ENCODE assay signal across 8 cellular contexts in genomic region chr5:55176176-55176818, GRCh38. TPM values are rescaled to one million over a fixed set of nuclear protein-coding genes. Genes with fewer than 3 reads are reported as not detected.
A peak's percentile ranks its signal among the peaks of the same experiment; 100 is the strongest.
DNase-seq lines count a peak whose midpoint lies in the region; ATAC-seq and TF ChIP-seq lines count a peak whose summit lies in the region.

No MANE protein-coding gene starts in this region.

- H3K4me1 Mint-ChIP-seq in HFFc6 (ENCODE audit: low read depth) (peaks cover 39% of the 10 kb centered on the region), brain (peaks cover 41% of the 10 kb centered on the region)
- H3K4me1 Mint-ChIP-seq in stimulated activated naive CD8-positive, alpha-beta T cell treated with anti-CD3 and anti-CD28 coated beads, Interleukin-15, amount 100 ng/mL, for 72 hours, result peaks cover 34% of the 10 kb centered on the region

- H3K4me3 Mint-ChIP-seq in HFFc6, result peak overlapping the region; percentile 76
- peak overlapping the region; percentile 70 to 80 (median 77) for H3K4me3 Mint-ChIP-seq in brain
- peak overlapping the region; percentile 73 to 74 for H3K4me3 Mint-ChIP-seq in stimulated activated naive CD8-positive, alpha-beta T cell treated with anti-CD3 and anti-CD28 coated beads, Interleukin-15, amount 100 ng/mL, for 72 hours

- peaks cover 40% of the 10 kb centered on the region for H3K27me3 Mint-ChIP-seq in HFFc6 (ENCODE audit: insufficient read depth)
- H3K27me3 Mint-ChIP-seq in brain, result peaks cover 90% of the 10 kb centered on the region
- H3K27me3 Mint-ChIP-seq in stimulated activated naive CD8-positive, alpha-beta T cell treated with anti-CD3 and anti-CD28 coated beads, Interleukin-15, amount 100 ng/mL, for 72 hours, result peaks cover 83% of the 10 kb centered on the region

- DNase-seq in AG10803 (ENCODE audit: low read depth) (no peak), HFFc6 (no peak), OCI-M1 (lab: John Stamatoyannopoulos, UW) (peak; percentile 69), kidney epithelial cell (ENCODE audit: low read depth) (no peak), midbrain (lab: John Stamatoyannopoulos, UW) (no peak)
- DNase-seq in stimulated activated naive CD8-positive, alpha-beta T cell treated with anti-CD3 and anti-CD28 coated beads, Interleukin-15, amount 100 ng/mL, for 72 hours, result peak in 1 of 2 donors; percentile 15

- no peaks in the 10 kb centered on the region for H3K9me3 Mint-ChIP-seq in HFFc6
- peaks cover 0 to 6% (median 0%) of the 10 kb centered on the region in 5 experiments for H3K9me3 Mint-ChIP-seq in brain
- H3K9me3 Mint-ChIP-seq in stimulated activated naive CD8-positive, alpha-beta T cell treated with anti-CD3 and anti-CD28 coated beads, Interleukin-15, amount 100 ng/mL, for 72 hours, result no peaks in the 10 kb centered on the region

- peaks cover 15% of the 10 kb centered on the region for H3K27me3 ChIP-seq in kidney epithelial cell (ENCODE audit: control insufficient read depth, insufficient read depth, low read length)

- H3K4me3 ChIP-seq in AG10803 (ENCODE audit: low read length), result peak overlapping the region; percentile 40
- peak overlapping the region; percentile 14 for H3K4me3 ChIP-seq in kidney epithelial cell (ENCODE audit: low read depth, low read length)

- ATAC-seq in stimulated activated naive CD8-positive, alpha-beta T cell treated with anti-CD3 and anti-CD28 coated beads, Interleukin-15, amount 100 ng/mL, for 72 hours, result peak; percentile 36
- no peak for ATAC-seq in GM21423 (IDR thresholded peaks at IDR 0.05; ENCODE audit: unreplicated experiment)

- no peak overlapping the region for H3K27ac Mint-ChIP-seq in HFFc6
- H3K27ac Mint-ChIP-seq in brain, result no peak overlapping the region
- H3K27ac Mint-ChIP-seq in stimulated activated naive CD8-positive, alpha-beta T cell treated with anti-CD3 and anti-CD28 coated beads, Interleukin-15, amount 100 ng/mL, for 72 hours, result no peak overlapping the region

- H3K36me3 ChIP-seq in kidney epithelial cell (ENCODE audit: control insufficient read depth, insufficient read depth, low read length), result no peaks in the 10 kb centered on the region

- no peak for TF ChIP-seq CTCF in AG10803 (conservative IDR thresholded peaks at IDR 0.05; ENCODE audit: low read length)
- peak; percentile 45; the same call in 1 of the 2 replicates for TF ChIP-seq CTCF in HFFc6 (IDR thresholded peaks at IDR 0.05)
- TF ChIP-seq CTCF in brain (conservative IDR thresholded peaks at IDR 0.05), result peak in 1 of 2 experiments; percentile 39
- peak; percentile 5 for TF ChIP-seq CTCF in kidney epithelial cell (IDR thresholded peaks at IDR 0.05; ENCODE audit: insufficient read depth, low read length, poor library complexity, severe bottlenecking)

- H3K36me3 Mint-ChIP-seq in HFFc6 (ENCODE audit: low read depth), result no peaks in the 10 kb centered on the region
- H3K36me3 Mint-ChIP-seq in brain, result no peaks in the 10 kb centered on the region

RNA-seq across cellular contexts. Expression of gene CDC20B, which starts 3.3 kb away (rescaled TPM):
- under 1 TPM in 5 of 6 experiments, not detected in 1; 0.07 to 0.20 (median 0.12) TPM for total RNA-seq in HFFc6 (2021; fragmentation: NEBNext Ultra II Directional; extraction: Animal tissue kit (Norgen Biotek cat#: 25700))
- 0.15 TPM for polyA plus RNA-seq in brain (ENCODE audit: insufficient read depth, low read depth, low replicate concordance)
- total RNA-seq in kidney epithelial cell, result 0.27 TPM in 1 of 2 replicates, not detected in the other

RNA-seq across cellular contexts. Expression of gene GPX8, which starts 16.3 kb away (rescaled TPM):
- 100 to 1,000 TPM; 209 to 229 (median 220) TPM for total RNA-seq in HFFc6 (2021; fragmentation: NEBNext Ultra II Directional; extraction: Animal tissue kit (Norgen Biotek cat#: 25700))
- polyA plus RNA-seq in brain (ENCODE audit: insufficient read depth, low read depth, low replicate concordance), result 1.2 TPM
- total RNA-seq in kidney epithelial cell, result 42.5 and 59.0 TPM in 2 replicates

RNA-seq across cellular contexts. Expression of gene MCIDAS, which starts 50.8 kb away (rescaled TPM):
- not detected for total RNA-seq in HFFc6 (2021; fragmentation: NEBNext Ultra II Directional; extraction: Animal tissue kit (Norgen Biotek cat#: 25700))
- 1.4 TPM for polyA plus RNA-seq in brain (ENCODE audit: insufficient read depth, low read depth, low replicate concordance)
- not detected in 2 replicates for total RNA-seq in kidney epithelial cell

RNA-seq across cellular contexts. Expression of gene CCNO, which starts 57.1 kb away (rescaled TPM):
- under 1 TPM in 4 of 6 experiments, not detected in 2; 0.11 to 0.25 (median 0.13) TPM for total RNA-seq in HFFc6 (2021; fragmentation: NEBNext Ultra II Directional; extraction: Animal tissue kit (Norgen Biotek cat#: 25700))
- 7.5 TPM for polyA plus RNA-seq in brain (ENCODE audit: insufficient read depth, low read depth, low replicate concordance)
- 1.3 and 3.9 TPM in 2 replicates for total RNA-seq in kidney epithelial cell
